ENCODE assay signal across 8 cellular contexts in genomic region chr17:77436058-77436442, GRCh38.
DNase-seq lines count a peak whose midpoint lies in the region; ATAC-seq and TF ChIP-seq lines count a peak whose summit lies in the region.

No MANE protein-coding gene starts in this region.

- DNase-seq in CD4-positive, alpha-beta memory T cell: no peak
- DNase-seq in NT2/D1 (ENCODE audit: low read depth, low spot score) (no peak), endothelial cell (ENCODE audit: low spot score) (peak; percentile 71), neural crest cell (ENCODE audit: low read depth, low spot score) (no peak), cortex of kidney (lab: John Stamatoyannopoulos, UW) (no peak), GF-D8 (lab: John Stamatoyannopoulos, UW) (no peak), body of pancreas (no peak)
- no peak for DNase-seq in stimulated activated CD4-positive, alpha-beta T cell treated with anti-CD3 and anti-CD28 coated beads, Interleukin-15, amount 100 ng/mL, for 24 hours

- H3K9ac ChIP-seq in NT2/D1 (ENCODE audit: insufficient read length, low read depth): peak overlapping the region; percentile 51

- POLR2A ChIA-PET in CD4-positive, alpha-beta memory T cell (lab: Charles Lee; ENCODE audit: partially characterized antibody): interaction anchor here (0.6 to 97.0 kb wide), 9 partner anchors 4 to 764 kb away, joined by 3 to 6031 read pairs (median 14); partner anchors contain the start of gene TNRC6C

- H3K4me1 ChIP-seq in CD4-positive, alpha-beta memory T cell (ENCODE audit: insufficient read depth, low read length): peaks cover 100% of the 10 kb centered on the region
- H3K4me1 ChIP-seq in NT2/D1 (ENCODE audit: insufficient read depth, insufficient read length) (peaks cover 69% of the 10 kb centered on the region), body of pancreas (peaks cover 33% of the 10 kb centered on the region)

- WGBS in body of pancreas, 2 donors: 72 to 77% methylated on average over 11 of the region's 11 CpGs

- ATAC-seq in body of pancreas: no peak

- no peaks in the 10 kb centered on the region for H3K9me3 Mint-ChIP-seq in CD4-positive, alpha-beta memory T cell
- H3K9me3 Mint-ChIP-seq in endothelial cell (ENCODE audit: unreplicated experiment) (no peaks in the 10 kb centered on the region), neural crest cell (no peaks in the 10 kb centered on the region)

- intact Hi-C loops in CD4-positive, alpha-beta memory T cell (cut with micrococcal nuclease): no loop called here
- intact Hi-C loops in body of pancreas (cut with DNase I): no loop called here

- peak overlapping the region; percentile 77 to 92 (median 88) for H3K4me3 Mint-ChIP-seq in CD4-positive, alpha-beta memory T cell
- H3K4me3 Mint-ChIP-seq in endothelial cell (ENCODE audit: unreplicated experiment): peak overlapping the region; percentile 86
- peak overlapping the region; percentile 91 for H3K4me3 Mint-ChIP-seq in neural crest cell

- H3K27ac ChIP-seq in CD4-positive, alpha-beta memory T cell (ENCODE audit: low read depth, low read length): peak overlapping the region; percentile 90
- no peak overlapping the region for H3K27ac ChIP-seq in body of pancreas

- no peaks in the 10 kb centered on the region for H3K27me3 Mint-ChIP-seq in CD4-positive, alpha-beta memory T cell
- H3K27me3 Mint-ChIP-seq in endothelial cell (ENCODE audit: unreplicated experiment): peaks cover 30% of the 10 kb centered on the region
- no peaks in the 10 kb centered on the region for H3K27me3 Mint-ChIP-seq in neural crest cell (ENCODE audit: low read depth)

- no peak for TF ChIP-seq CTCF in endothelial cell (IDR thresholded peaks at IDR 0.05; ENCODE audit: unreplicated experiment)
- no peak for TF ChIP-seq CTCF in neural crest cell (conservative IDR thresholded peaks at IDR 0.05)
- TF ChIP-seq CTCF in body of pancreas (IDR thresholded peaks at IDR 0.05): no peak

- no peaks in the 10 kb centered on the region for H3K9me3 ChIP-seq in CD4-positive, alpha-beta memory T cell (ENCODE audit: control insufficient read depth in 1 of 2, low read length in 2 of 2)
- H3K9me3 ChIP-seq in NT2/D1 (ENCODE audit: insufficient read depth, low read length): no peaks in the 10 kb centered on the region
- no peaks in the 10 kb centered on the region for H3K9me3 ChIP-seq in body of pancreas

- H3K4me1 Mint-ChIP-seq in CD4-positive, alpha-beta memory T cell: peaks cover 57 to 98% (median 85%) of the 10 kb centered on the region in 4 donors
- H3K4me1 Mint-ChIP-seq in endothelial cell (ENCODE audit: unreplicated experiment) (peaks cover 66% of the 10 kb centered on the region), neural crest cell (peaks cover 79% of the 10 kb centered on the region)

- H3K36me3 Mint-ChIP-seq in CD4-positive, alpha-beta memory T cell: peaks cover 3 to 19% of the 10 kb centered on the region in 2 donors
- H3K36me3 Mint-ChIP-seq in endothelial cell (ENCODE audit: low read depth, unreplicated experiment): peaks cover 4% of the 10 kb centered on the region
- H3K36me3 Mint-ChIP-seq in neural crest cell (ENCODE audit: low read depth): no peaks in the 10 kb centered on the region

- TF ChIP-seq POLR2A in body of pancreas (IDR thresholded peaks at IDR 0.05): no peak

- peak overlapping the region; percentile 87 to 99 (median 94) for H3K27ac Mint-ChIP-seq in CD4-positive, alpha-beta memory T cell
- H3K27ac Mint-ChIP-seq in endothelial cell (ENCODE audit: unreplicated experiment): peak overlapping the region; percentile 75
- H3K27ac Mint-ChIP-seq in neural crest cell (ENCODE audit: unreplicated experiment): peak overlapping the region; percentile 85

- peaks cover 8% of the 10 kb centered on the region for H3K36me3 ChIP-seq in CD4-positive, alpha-beta memory T cell (ENCODE audit: insufficient read depth, low read length)
- H3K36me3 ChIP-seq in NT2/D1 (ENCODE audit: insufficient read depth, insufficient read length, low read length): peaks cover 29% of the 10 kb centered on the region
- no peaks in the 10 kb centered on the region for H3K36me3 ChIP-seq in body of pancreas (replicated peaks in 1 of 2; ENCODE audit: insufficient read depth in 1 of 2, low read depth in 2 of 2)

- no peaks in the 10 kb centered on the region for H3K27me3 ChIP-seq in CD4-positive, alpha-beta memory T cell (ENCODE audit: insufficient read depth, low read length)
- H3K27me3 ChIP-seq in NT2/D1 (ENCODE audit: insufficient read depth, insufficient read length): no peaks in the 10 kb centered on the region
- H3K27me3 ChIP-seq in body of pancreas: no peaks in the 10 kb centered on the region

- CTCF ChIA-PET in CD4-positive, alpha-beta memory T cell (lab: Charles Lee; ENCODE audit: partially characterized antibody): interaction anchor here (1.0 to 3.8 kb wide), 7 partner anchors 9 to 104 kb away, joined by 3 to 17 read pairs (median 6); no protein-coding TSS in a partner anchor

- H3K4me3 ChIP-seq in CD4-positive, alpha-beta memory T cell (ENCODE audit: low read length in 2 of 2): peak overlapping the region; percentile 34 to 60
- H3K4me3 ChIP-seq in NT2/D1 (ENCODE audit: insufficient read length, low read depth) (no peak overlapping the region), body of pancreas (no peak overlapping the region)

Comparison
In these comparisons a context has a peak if more than half of its experiments do, and no peak if none do; other contexts are left out.
1. H3K4me3 ChIP-seq: peak in CD4-positive, alpha-beta memory T cell (2 of 2); none in NT2/D1 (single experiment) and body of pancreas (0 of 2).
2. Peak in every context shown above with its lines, with median percentiles within 50 percentile points of each other: H3K27ac Mint-ChIP-seq and H3K4me3 Mint-ChIP-seq.